ENCODE assay signal across 8 cellular contexts in the genomic region with DNA sequence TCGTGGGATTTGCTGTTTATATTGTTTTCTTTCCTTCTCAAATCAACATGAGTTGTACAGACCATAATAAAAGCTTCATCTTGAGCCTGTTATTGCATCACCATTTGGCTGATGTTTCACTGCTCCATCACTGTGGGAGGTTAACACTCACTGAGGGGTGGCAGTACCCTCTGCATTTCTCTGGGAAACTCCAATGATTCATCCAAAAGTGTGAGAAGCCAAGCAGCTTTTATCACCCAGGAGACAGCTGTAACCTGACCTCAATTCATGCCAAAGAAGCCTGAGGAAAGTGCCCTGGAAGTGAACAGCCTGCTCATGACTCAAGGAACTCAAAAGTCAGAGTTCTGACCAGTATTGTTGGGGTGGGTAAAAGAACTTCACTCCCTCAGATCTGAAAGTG.
DNase-seq lines count a peak whose midpoint lies in the region; ATAC-seq, FAIRE-seq and TF ChIP-seq lines count a peak whose summit lies in the region.

No MANE protein-coding gene starts in this region.

- CTCF ChIA-PET in A673 (lab: Charles Lee), result no interaction called here
- CTCF ChIA-PET in HEK293T (lab: Yijun Ruan, JAX), result no interaction called here
- CTCF ChIA-PET in K562 (lab: Yijun Ruan, JAX; ENCODE audit: low intra/inter-chr PET ratio), result no interaction called here
- CTCF ChIA-PET in GM10248 (lab: Yijun Ruan, JAX), result no interaction called here

- H3K9me3 ChIP-seq in A673 (ENCODE audit: low read depth, low read length, poor library complexity, severe bottlenecking) (no peaks in the 10 kb centered on the region), K562 (replicated peaks; ENCODE audit: control insufficient read depth, insufficient read depth, low read depth, low read length) (no peaks in the 10 kb centered on the region)

- H3K79me2 ChIP-seq in K562 (ENCODE audit: control insufficient read depth, insufficient read depth, low read length), result no peaks in the 10 kb centered on the region

- peak; percentile 29 for DNase-seq in A673 (ENCODE audit: low spot score)
- DNase-seq in HEK293T (ENCODE audit: extremely low spot score), result peak; percentile 10
- DNase-seq in K562 (ENCODE audit: extremely low read depth in 1 of 4, low spot score in 3 of 4), result no peak
- DNase-seq in kidney tubule cell (ENCODE audit: low spot score), result peak; percentile 99
- no peak for DNase-seq in SKM-1 treated with dmso at 0.1 percent for 144 hours (lab: John Stamatoyannopoulos, UW; ENCODE audit: unreplicated experiment)
- DNase-seq in GM10248 (ENCODE audit: extremely low spot score), result no peak
- DNase-seq in NCI-H187 treated with DMSO at 0.1 percent for 48 hours (lab: John Stamatoyannopoulos, UW), result no peak
- DNase-seq in GDM1 (lab: John Stamatoyannopoulos, UW), result no peak

- TF ChIP-seq POLR2A in K562 (conservative IDR thresholded peaks at IDR 0.05), result no peak

- H4K20me1 ChIP-seq in K562 (replicated peaks; ENCODE audit: control insufficient read depth, insufficient read depth, low read length), result no peaks in the 10 kb centered on the region

- no peak for TF ChIP-seq RAD21 in K562 (CRISPR knock-in tag; conservative IDR thresholded peaks at IDR 0.05 in 1 of 2, IDR thresholded peaks at IDR 0.05 in 1 of 2)

- intact Hi-C loops in A673 (cut with micrococcal nuclease; ENCODE audit: unreplicated experiment), result no loop called here
- intact Hi-C loops in K562 (cut with micrococcal nuclease), result no loop called here

- TF ChIP-seq CTCF in A673 (conservative IDR thresholded peaks at IDR 0.05; ENCODE audit: low read depth, low read length) (no peak), K562 (IDR thresholded peaks at IDR 0.05 in 2 of 3, conservative IDR thresholded peaks at IDR 0.05 in 1 of 3; ENCODE audit: insufficient read depth in 2 of 3, low read depth in 1 of 3, low read length in 3 of 3) (no peak), GM10248 (IDR thresholded peaks at IDR 0.05; ENCODE audit: control extremely low read depth, extremely low read depth, low read depth, missing control alignments) (no peak)

- in situ Hi-C loops in K562 (cut with MboI), result no loop called here

- H3K9me1 ChIP-seq in K562 (ENCODE audit: control insufficient read depth, insufficient read depth, low read length), result no peaks in the 10 kb centered on the region

- H3K4me2 ChIP-seq in K562 (ENCODE audit: insufficient read depth, low read length), result no peak overlapping the region

- no peaks in the 10 kb centered on the region for H3K36me3 ChIP-seq in A673 (ENCODE audit: insufficient read depth, low read length, poor library complexity, severe bottlenecking)
- no peaks in the 10 kb centered on the region for H3K36me3 ChIP-seq in K562 (ENCODE audit: control insufficient read depth, insufficient read depth, low read length)

- no peaks in the 10 kb centered on the region for H3K4me1 ChIP-seq in A673 (ENCODE audit: insufficient read depth, low read length, poor library complexity, severe bottlenecking)
- H3K4me1 ChIP-seq in K562 (replicated peaks in 1 of 2; ENCODE audit: control insufficient read depth in 2 of 2, insufficient read depth in 2 of 2, low read length in 2 of 2), result no peaks in the 10 kb centered on the region

- TF ChIP-seq EP300 in K562 (IDR thresholded peaks at IDR 0.05; ENCODE audit: low read length), result no peak

- no peak overlapping the region for H3K4me3 ChIP-seq in A673 (ENCODE audit: low read depth, low read length, poor library complexity, severe bottlenecking)
- no peak overlapping the region for H3K4me3 ChIP-seq in K562

- 0% methylated on average over 1 of the region's 1 CpG for WGBS in K562 (ENCODE audit: insufficient coverage, low coverage, missing lambda C conversion rate)

- no peak for FAIRE-seq in K562 (lab: Jason Lieb, UNC)

- H2AFZ ChIP-seq in K562 (ENCODE audit: low read depth, low read length), result no peak overlapping the region

- POLR2A ChIA-PET in A673 (lab: Charles Lee; ENCODE audit: low non-redundant PET), result no interaction called here
- POLR2A ChIA-PET in HEK293T (lab: Yijun Ruan, JAX), result no interaction called here
- POLR2A ChIA-PET in K562 (lab: Yijun Ruan, JAX), result no interaction called here
- POLR2A ChIA-PET in GM10248 (lab: Yijun Ruan, JAX), result no interaction called here

- H3K27ac ChIP-seq in A673 (ENCODE audit: low read depth, low read length, poor library complexity, severe bottlenecking) (no peak overlapping the region), K562 (ENCODE audit: extremely low read depth, low read depth, low read length) (no peak overlapping the region)

- ATAC-seq in K562, result no peak

- BruUV-seq in A673 (replicated peaks; lab: Mats Ljungman, UMichigan), result no TSS peak
- no TSS peak for BruUV-seq in K562 (replicated peaks; lab: Mats Ljungman, UMichigan)

- no peak overlapping the region for H3K9ac ChIP-seq in K562 (ENCODE audit: insufficient read depth in 1 of 2, low read depth in 2 of 2, low read length in 2 of 2)

- no peaks in the 10 kb centered on the region for H3K27me3 ChIP-seq in A673 (replicated peaks; ENCODE audit: insufficient read depth, low read depth, low read length, poor library complexity)
- no peaks in the 10 kb centered on the region for H3K27me3 ChIP-seq in K562 (ENCODE audit: control insufficient read depth in 2 of 2, insufficient read depth in 2 of 2, low read length in 2 of 2)

TF ChIP-seq in HEK293T, 16 proteins besides CTCF, POLR2A, EP300 and RAD21:
- no peak for TF ChIP-seq TARDBP (IDR thresholded peaks at IDR 0.05)
- TF ChIP-seq L3MBTL2 (conservative IDR thresholded peaks at IDR 0.05), result no peak
- no peak for TF ChIP-seq FOXM1 (IDR thresholded peaks at IDR 0.05; ENCODE audit: borderline replicate concordance)
- TF ChIP-seq LEF1 (IDR thresholded peaks at IDR 0.05; ENCODE audit: borderline replicate concordance), result no peak
- no peak for TF ChIP-seq ZNF384 (IDR thresholded peaks at IDR 0.05)
- no peak for TF ChIP-seq FOXK2 (IDR thresholded peaks at IDR 0.05)
- TF ChIP-seq SUZ12 (IDR thresholded peaks at IDR 0.05), result no peak
- TF ChIP-seq HDGF (IDR thresholded peaks at IDR 0.05; ENCODE audit: borderline replicate concordance), result no peak
- TF ChIP-seq, protein P1, sequence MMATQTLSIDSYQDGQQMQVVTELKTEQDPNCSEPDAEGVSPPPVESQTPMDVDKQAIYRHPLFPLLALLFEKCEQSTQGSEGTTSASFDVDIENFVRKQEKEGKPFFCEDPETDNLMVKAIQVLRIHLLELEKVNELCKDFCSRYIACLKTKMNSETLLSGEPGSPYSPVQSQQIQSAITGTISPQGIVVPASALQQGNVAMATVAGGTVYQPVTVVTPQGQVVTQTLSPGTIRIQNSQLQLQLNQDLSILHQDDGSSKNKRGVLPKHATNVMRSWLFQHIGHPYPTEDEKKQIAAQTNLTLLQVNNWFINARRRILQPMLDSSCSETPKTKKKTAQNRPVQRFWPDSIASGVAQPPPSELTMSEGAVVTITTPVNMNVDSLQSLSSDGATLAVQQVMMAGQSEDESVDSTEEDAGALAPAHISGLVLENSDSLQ (IDR thresholded peaks at IDR 0.05), result no peak

TF ChIP-seq in K562, 482 proteins besides CTCF, POLR2A, EP300 and RAD21:
- no peak for TF ChIP-seq KDM2B (CRISPR knock-in tag; IDR thresholded peaks at IDR 0.05)
- peak; percentile 63 for TF ChIP-seq ATF3 (IDR thresholded peaks at IDR 0.05)
- TF ChIP-seq ATF3 (CRISPR knock-in tag; conservative IDR thresholded peaks at IDR 0.05), result no peak
- no peak for TF ChIP-seq BCL6 (CRISPR knock-in tag; IDR thresholded peaks at IDR 0.05)
- 0 out of 2 replicates have a peak, but pooled peaks have one; percentile 35 for TF ChIP-seq CEBPB (tag; IDR thresholded peaks at IDR 0.05)
- TF ChIP-seq CEBPG (CRISPR knock-in tag; IDR thresholded peaks at IDR 0.05), result no peak
- peak; percentile 71 to 91 for TF ChIP-seq CEBPG (tag; conservative IDR thresholded peaks at IDR 0.05 in 1 of 2, IDR thresholded peaks at IDR 0.05 in 1 of 2)
TF ChIP-seq in K562: peak in this region for 3.

Comparison
In these comparisons a context has a peak if more than half of its experiments do, and no peak if none do; other contexts are left out.
1. DNase-seq: peak in A673 (single experiment), HEK293T (single experiment) and kidney tubule cell (single experiment); none in K562 (0 of 4), SKM-1 treated with dmso at 0.1 percent for 144 hours (single experiment), GM10248 (single experiment), NCI-H187 treated with DMSO at 0.1 percent for 48 hours (single experiment) and GDM1 (single experiment).